ENCODE assay signal across 10 cellular contexts in genomic region chr12:53327435-53328042, GRCh38. TPM values are rescaled to one million over a fixed set of nuclear protein-coding genes. Genes with fewer than 3 reads are reported as not detected.
DNase-seq lines count a peak whose midpoint lies in the region; ATAC-seq and TF ChIP-seq lines count a peak whose summit lies in the region.
"Had no signal": no experiment of that assay in that cellular context is flagged by ENCODE, and none has a peak within 500 bp of the region (broad histone marks: within the 10 kb centered on the region; RNA-seq: fewer than 3 reads in every experiment).

No MANE protein-coding gene starts in this region.

- H3K23ac ChIP-seq in mesenchymal stem cell (ENCODE audit: low read length in 2 of 2): no peak overlapping the region

- no peak overlapping the region for H4K91ac ChIP-seq in mesenchymal stem cell (ENCODE audit: low read length)

- no peaks in the 10 kb centered on the region for H3K9me3 ChIP-seq in CD4-positive, alpha-beta T cell (ENCODE audit: control insufficient read depth, low read length)
- H3K9me3 ChIP-seq in body of pancreas (no peaks in the 10 kb centered on the region), mesenchymal stem cell (ENCODE audit: control insufficient read depth, low read length) (no peaks in the 10 kb centered on the region)

- H3K36me3 Mint-ChIP-seq in CD4-positive, alpha-beta T cell (ENCODE audit: low read depth): peaks cover 5% of the 10 kb centered on the region

- H3K27me3 ChIP-seq in CD4-positive, alpha-beta T cell (ENCODE audit: control insufficient read depth, insufficient read depth, low read length): no peaks in the 10 kb centered on the region
- H3K27me3 ChIP-seq in body of pancreas (no peaks in the 10 kb centered on the region), mesenchymal stem cell (ENCODE audit: control insufficient read depth in 1 of 2, insufficient read depth in 1 of 2, low read length in 2 of 2) (peaks cover 30% of the 10 kb centered on the region in 2 experiments)

- peak; percentile 38 for TF ChIP-seq CTCF in CD4-positive, alpha-beta T cell (IDR thresholded peaks at IDR 0.05)
- peak in 6 of 7 experiments; percentile 9 to 37 (median 19) for TF ChIP-seq CTCF in body of pancreas (IDR thresholded peaks at IDR 0.05)

- no peaks in the 10 kb centered on the region for H3K36me3 ChIP-seq in body of pancreas (replicated peaks in 1 of 2; ENCODE audit: insufficient read depth in 1 of 2, low read depth in 2 of 2)
- H3K36me3 ChIP-seq in mesenchymal stem cell (ENCODE audit: control insufficient read depth in 1 of 2, insufficient read depth in 2 of 2, low read depth in 1 of 2, low read length in 2 of 2): no peaks in the 10 kb centered on the region

- H3K4me1 Mint-ChIP-seq in CD4-positive, alpha-beta T cell (ENCODE audit: low read depth): peaks cover 18% of the 10 kb centered on the region

- H4K8ac ChIP-seq in mesenchymal stem cell (ENCODE audit: low read length): peak overlapping the region; percentile 24

- no peaks in the 10 kb centered on the region for H3K9me3 Mint-ChIP-seq in CD4-positive, alpha-beta T cell

- H2BK5ac ChIP-seq in mesenchymal stem cell (ENCODE audit: low read depth, low read length, poor library complexity, severe bottlenecking): no peak overlapping the region

- no peak for ATAC-seq in CD4-positive, alpha-beta T cell (ENCODE audit: poor library complexity)
- ATAC-seq in body of pancreas (no peak), HG03095 (IDR thresholded peaks at IDR 0.05; ENCODE audit: unreplicated experiment) (no peak), HG03460 (IDR thresholded peaks at IDR 0.05; ENCODE audit: unreplicated experiment) (no peak), GM19328 (IDR thresholded peaks at IDR 0.05; ENCODE audit: unreplicated experiment) (no peak), HG03439 (IDR thresholded peaks at IDR 0.05; ENCODE audit: unreplicated experiment) (no peak)

- peaks cover 21% of the 10 kb centered on the region for H3K4me1 ChIP-seq in body of pancreas
- H3K4me1 ChIP-seq in mesenchymal stem cell (ENCODE audit: control insufficient read depth, insufficient read depth, low read depth, low read length): peaks cover 15% of the 10 kb centered on the region

- H3K14ac ChIP-seq in mesenchymal stem cell (ENCODE audit: low read length in 2 of 2): no peak overlapping the region

- H3K4ac ChIP-seq in mesenchymal stem cell (ENCODE audit: low read depth in 1 of 2, low read length in 2 of 2): no peak overlapping the region

- H3K27ac ChIP-seq in CD4-positive, alpha-beta T cell (ENCODE audit: low read depth, low read length): no peak overlapping the region
- H3K27ac ChIP-seq in body of pancreas (no peak overlapping the region), mesenchymal stem cell (ENCODE audit: low read length, poor library complexity, severe bottlenecking) (no peak overlapping the region)

- H3K4me2 ChIP-seq in mesenchymal stem cell (ENCODE audit: low read length, poor library complexity, severe bottlenecking): no peak overlapping the region

- no peak overlapping the region for H2BK15ac ChIP-seq in mesenchymal stem cell (ENCODE audit: low read depth, poor library complexity, severe bottlenecking)

- no peaks in the 10 kb centered on the region for H3K79me1 ChIP-seq in mesenchymal stem cell (replicated peaks; ENCODE audit: low read length, poor library complexity, severe bottlenecking)

- no peak for TF ChIP-seq EP300 in Ishikawa (IDR thresholded peaks at IDR 0.05; ENCODE audit: borderline replicate concordance)

- 66 to 81% methylated on average over 3 of the region's 3 CpGs for WGBS in body of pancreas, 2 donors
- WGBS in mesenchymal stem cell: 76% methylated on average over 3 of the region's 3 CpGs

- TF ChIP-seq POLR2A in body of pancreas (IDR thresholded peaks at IDR 0.05): no peak

- no peak overlapping the region for H3K9ac ChIP-seq in mesenchymal stem cell (ENCODE audit: low read length)

- peak overlapping the region; percentile 63 for H3K4me3 Mint-ChIP-seq in CD4-positive, alpha-beta T cell

- no peak overlapping the region for H2AK5ac ChIP-seq in mesenchymal stem cell (ENCODE audit: low read length, severe bottlenecking)

- H3K27me3 Mint-ChIP-seq in CD4-positive, alpha-beta T cell: no peaks in the 10 kb centered on the region

- H2BK12ac ChIP-seq in mesenchymal stem cell (ENCODE audit: low read length in 2 of 2): no peak overlapping the region

- DNase-seq in CD4-positive, alpha-beta T cell: no peak
- DNase-seq in body of pancreas (no peak), mesenchymal stem cell (no peak)
- DNase-seq: occipital lobe; stimulated activated naive CD4-positive, alpha-beta T cell had no signal

- peak; percentile 54 for TF ChIP-seq RAD21 in Ishikawa (IDR thresholded peaks at IDR 0.05; ENCODE audit: low read depth)

- no peak overlapping the region for H2BK120ac ChIP-seq in mesenchymal stem cell (ENCODE audit: low read depth, low read length)

- no peak overlapping the region for H2AFZ ChIP-seq in mesenchymal stem cell (ENCODE audit: low read depth, low read length)

- POLR2A ChIA-PET in CD4-positive, alpha-beta T cell (lab: Charles Lee): interaction anchor here (1.4 to 3.4 kb wide), 4 partner anchors 17 to 121 kb away, joined by 3 to 13 read pairs (median 4); partner anchors contain the start of genes ITGB7 and SP1

- H3K18ac ChIP-seq in mesenchymal stem cell (ENCODE audit: low read depth in 1 of 2, low read length in 2 of 2): no peak overlapping the region

- CTCF ChIA-PET in CD4-positive, alpha-beta T cell (lab: Charles Lee): interaction anchor here (0.5 to 7.6 kb wide), 5 partner anchors 17 to 181 kb away, joined by 3 to 51 read pairs (median 3); partner anchors contain the start of gene PFDN5

- H3K27ac Mint-ChIP-seq in CD4-positive, alpha-beta T cell: no peak overlapping the region

- intact Hi-C loops in CD4-positive, alpha-beta T cell (cut with DNase I, micrococcal nuclease): loop anchor here in 1 of 2 experiments (5.0 to 10.0 kb wide), 2 partner anchors 180 to 347 kb away; partner anchors contain the start of genes ATP5MC2 and NPFF
- intact Hi-C loops in body of pancreas (cut with DNase I): no loop called here

- H3K4me3 ChIP-seq in body of pancreas (no peak overlapping the region), mesenchymal stem cell (ENCODE audit: insufficient read depth in 1 of 2, low read depth in 1 of 2, low read length in 2 of 2) (no peak overlapping the region)

TF ChIP-seq in Ishikawa, 13 proteins besides CTCF, POLR2A, EP300 and RAD21 (continues in another document):
- TF ChIP-seq TAF1 (IDR thresholded peaks at IDR 0.05; ENCODE audit: low read depth) (no peak), TEAD4 (IDR thresholded peaks at IDR 0.05) (no peak), USF1 (IDR thresholded peaks at IDR 0.05) (no peak), CREB1 (IDR thresholded peaks at IDR 0.05; ENCODE audit: low read depth) (no peak), ZBTB7A (IDR thresholded peaks at IDR 0.05; ENCODE audit: low read depth) (no peak), TCF12 (IDR thresholded peaks at IDR 0.05; ENCODE audit: low read depth) (no peak), EGR1 (IDR thresholded peaks at IDR 0.05) (no peak), FOXM1 (IDR thresholded peaks at IDR 0.05; ENCODE audit: borderline replicate concordance, low read depth) (no peak), MAX (IDR thresholded peaks at IDR 0.05) (no peak)

RNA-seq across cellular contexts. Expression of gene AAAS, which starts 6.1 kb away (rescaled TPM):
- total RNA-seq in CD4-positive, alpha-beta T cell: 10 to 100 TPM; 21.0 to 22.7 TPM
- 10 to 100 TPM; 40.0 to 53.7 TPM for total RNA-seq in body of pancreas
- polyA plus RNA-seq in mesenchymal stem cell (2013, experiment 1 of 2): 33.4 TPM
- 32.3 TPM for polyA plus RNA-seq in mesenchymal stem cell (2013, experiment 2 of 2)

RNA-seq across cellular contexts. Expression of gene SP7, which starts 8.6 kb away (rescaled TPM):
- under 1 TPM in 1 of 2 experiments, not detected in 1; 0.14 TPM for total RNA-seq in CD4-positive, alpha-beta T cell
- not detected for total RNA-seq in body of pancreas
- polyA plus RNA-seq in mesenchymal stem cell (2013, experiment 1 of 2): 0.01 TPM
- polyA plus RNA-seq in mesenchymal stem cell (2013, experiment 2 of 2): not detected
- total RNA-seq: occipital lobe had no signal

RNA-seq across cellular contexts. Expression of gene MYG1, which starts 28.0 kb away (rescaled TPM):
- total RNA-seq in CD4-positive, alpha-beta T cell: 10 to 100 TPM; 30.9 to 33.8 TPM
- 10 to 100 TPM; 25.4 to 25.7 TPM for total RNA-seq in body of pancreas
- 78.3 TPM for polyA plus RNA-seq in mesenchymal stem cell (2013, experiment 1 of 2)
- 77.9 TPM for polyA plus RNA-seq in mesenchymal stem cell (2013, experiment 2 of 2)

RNA-seq across cellular contexts. Expression of gene PFDN5, which starts 32.2 kb away (rescaled TPM):
- 100 to 1,000 TPM; 757 to 763 TPM for total RNA-seq in CD4-positive, alpha-beta T cell
- 100 to 1,000 TPM; 337 to 403 TPM for total RNA-seq in body of pancreas
- 447 TPM for polyA plus RNA-seq in mesenchymal stem cell (2013, experiment 1 of 2)
- polyA plus RNA-seq in mesenchymal stem cell (2013, experiment 2 of 2): 458 TPM

RNA-seq across cellular contexts. Expression of gene SP1, which starts 52.4 kb away (rescaled TPM):
- 10 to 100 TPM; 42.3 to 43.3 TPM for total RNA-seq in CD4-positive, alpha-beta T cell
- total RNA-seq in body of pancreas: 10 to 100 TPM; 16.8 to 24.6 TPM
- 29.4 TPM for polyA plus RNA-seq in mesenchymal stem cell (2013, experiment 1 of 2)
- polyA plus RNA-seq in mesenchymal stem cell (2013, experiment 2 of 2): 27.5 TPM
